ENCODE assay signal across 29 cellular contexts in genomic region chr4:81343536-81343935, GRCh38.
"Had no signal": no experiment of that assay in that cellular context is flagged by ENCODE, and none has a peak within 500 bp of the region (broad histone marks: within the 10 kb centered on the region; RNA-seq: fewer than 3 reads in every experiment).

No MANE protein-coding gene starts in this region.

- DNase-seq: activated CD4-positive, alpha-beta T cell treated with anti-CD3 and anti-CD28 coated beads for 1 hour; activated CD4-positive, alpha-beta T cell treated with anti-CD3 and anti-CD28 coated beads for 4 hours; activated CD4-positive, alpha-beta T cell treated with anti-CD3 and anti-CD28 coated beads, Interleukin-2, amount 10 ng/mL, durations not matched to agents 7 days and 5 days; activated CD4-positive, alpha-beta T cell treated with anti-CD3 and anti-CD28 coated beads, Interleukin-2, amount 50 U/mL, for 48 hours; activated CD8-positive, alpha-beta memory T cell treated with anti-CD3 and anti-CD28 coated beads for 24 hours; activated CD8-positive, alpha-beta T cell treated with anti-CD3 and anti-CD28 coated beads for 36 hours; activated effector memory CD4-positive, alpha-beta T cell treated with anti-CD3 and anti-CD28 coated beads, Interleukin-2, amount 50 U/mL, for 16 hours; activated naive CD4-positive, alpha-beta T cell treated with anti-CD3 and anti-CD28 coated beads for 36 hours; activated naive CD8-positive, alpha-beta T cell treated with anti-CD3 and anti-CD28 coated beads for 36 hours; activated naive CD8-positive, alpha-beta T cell treated with anti-CD3 and anti-CD28 coated beads, Interleukin-2, amount 50 U/mL, for 24 hours; activated T-cell treated with anti-CD3 and anti-CD28 coated beads, Interleukin-2, amount 50 U/mL, for 4 hours; adrenal gland; amygdala; aorta; body of pancreas; caudate nucleus; cortex of kidney; dermis blood vessel endothelial cell; effector CD4-positive, alpha-beta T cell; effector memory CD8-positive, alpha-beta T cell; foreskin keratinocyte; gastrocnemius medialis; glutamatergic neuron; heart left ventricle; T-helper 2 cell had no signal

- H3K9me3 ChIP-seq: adrenal gland, body of pancreas, esophagus muscularis mucosa, gastrocnemius medialis, heart left ventricle had no signal

- H3K4me3 ChIP-seq: adrenal gland, body of pancreas, esophagus muscularis mucosa, gastrocnemius medialis, heart left ventricle had no signal

- ATAC-seq: activated CD8-positive, alpha-beta T cell treated with anti-CD3 and anti-CD28 coated beads for 36 hours; activated naive CD8-positive, alpha-beta T cell treated with anti-CD3 and anti-CD28 coated beads, Interleukin-2, amount 50 U/mL, for 24 hours; activated T-cell treated with anti-CD3 and anti-CD28 coated beads, Interleukin-2, amount 50 U/mL, for 4 hours; body of pancreas; effector memory CD8-positive, alpha-beta T cell; foreskin keratinocyte; gastrocnemius medialis; heart left ventricle; WTC11 had no signal

- H3K4me1 ChIP-seq: adrenal gland, body of pancreas, esophagus muscularis mucosa, foreskin keratinocyte, gastrocnemius medialis, heart left ventricle had no signal

- H3K4me3 Mint-ChIP-seq: activated CD4-positive, alpha-beta T cell treated with anti-CD3 and anti-CD28 coated beads, Interleukin-2, amount 10 ng/mL, durations not matched to agents 7 days and 5 days; activated CD8-positive, alpha-beta T cell treated with anti-CD3 and anti-CD28 coated beads for 36 hours; activated naive CD4-positive, alpha-beta T cell treated with anti-CD3 and anti-CD28 coated beads for 36 hours; activated naive CD4-positive, alpha-beta T cell treated with anti-CD3 and anti-CD28 coated beads, Interleukin-2, amount 50 U/mL, for 24 hours; activated naive CD8-positive, alpha-beta T cell treated with anti-CD3 and anti-CD28 coated beads for 36 hours; activated naive CD8-positive, alpha-beta T cell treated with anti-CD3 and anti-CD28 coated beads, Interleukin-2, amount 50 U/mL, for 24 hours; activated T-cell treated with anti-CD3 and anti-CD28 coated beads, Interleukin-2, amount 50 U/mL, for 4 hours; effector memory CD8-positive, alpha-beta T cell; WTC11 had no signal

- H3K9me3 Mint-ChIP-seq: activated CD4-positive, alpha-beta T cell treated with anti-CD3 and anti-CD28 coated beads, Interleukin-2, amount 10 ng/mL, durations not matched to agents 7 days and 5 days; activated CD8-positive, alpha-beta T cell treated with anti-CD3 and anti-CD28 coated beads for 36 hours; activated naive CD4-positive, alpha-beta T cell treated with anti-CD3 and anti-CD28 coated beads for 36 hours; activated naive CD4-positive, alpha-beta T cell treated with anti-CD3 and anti-CD28 coated beads, Interleukin-2, amount 50 U/mL, for 24 hours; activated naive CD8-positive, alpha-beta T cell treated with anti-CD3 and anti-CD28 coated beads for 36 hours; activated naive CD8-positive, alpha-beta T cell treated with anti-CD3 and anti-CD28 coated beads, Interleukin-2, amount 50 U/mL, for 24 hours; activated T-cell treated with anti-CD3 and anti-CD28 coated beads, Interleukin-2, amount 50 U/mL, for 4 hours; activated T-helper 2 cell treated with anti-CD3 and anti-CD28 coated beads, Interferon-gamma antibody, Interleukin-2, Interleukin-4, amounts not matched to agents 10 μg/mL and 5 μg/mL and 100 μg/mL, durations not matched to agents 14 hours and 24 hours and 36 hours; effector memory CD8-positive, alpha-beta T cell; WTC11 had no signal

- H3K27me3 ChIP-seq: adrenal gland, body of pancreas, esophagus muscularis mucosa, gastrocnemius medialis, heart left ventricle had no signal

- H3K27ac Mint-ChIP-seq: activated CD4-positive, alpha-beta T cell treated with anti-CD3 and anti-CD28 coated beads, Interleukin-2, amount 10 ng/mL, durations not matched to agents 7 days and 5 days; activated CD8-positive, alpha-beta T cell treated with anti-CD3 and anti-CD28 coated beads for 36 hours; activated naive CD4-positive, alpha-beta T cell treated with anti-CD3 and anti-CD28 coated beads for 36 hours; activated naive CD4-positive, alpha-beta T cell treated with anti-CD3 and anti-CD28 coated beads, Interleukin-2, amount 50 U/mL, for 24 hours; activated naive CD8-positive, alpha-beta T cell treated with anti-CD3 and anti-CD28 coated beads for 36 hours; activated naive CD8-positive, alpha-beta T cell treated with anti-CD3 and anti-CD28 coated beads, Interleukin-2, amount 50 U/mL, for 24 hours; activated T-helper 2 cell treated with anti-CD3 and anti-CD28 coated beads, Interferon-gamma antibody, Interleukin-2, Interleukin-4, amounts not matched to agents 10 μg/mL and 5 μg/mL and 100 μg/mL, durations not matched to agents 14 hours and 24 hours and 36 hours; effector memory CD8-positive, alpha-beta T cell; WTC11 had no signal

- H3K36me3 ChIP-seq: adrenal gland, esophagus muscularis mucosa, gastrocnemius medialis, heart left ventricle had no signal

- H3K27ac ChIP-seq: adrenal gland, body of pancreas, esophagus muscularis mucosa, foreskin keratinocyte, gastrocnemius medialis, heart left ventricle had no signal

- H3K4me1 Mint-ChIP-seq: activated CD4-positive, alpha-beta T cell treated with anti-CD3 and anti-CD28 coated beads, Interleukin-2, amount 10 ng/mL, durations not matched to agents 7 days and 5 days; activated naive CD4-positive, alpha-beta T cell treated with anti-CD3 and anti-CD28 coated beads, Interleukin-2, amount 50 U/mL, for 24 hours; activated naive CD8-positive, alpha-beta T cell treated with anti-CD3 and anti-CD28 coated beads for 36 hours; activated naive CD8-positive, alpha-beta T cell treated with anti-CD3 and anti-CD28 coated beads, Interleukin-2, amount 50 U/mL, for 24 hours had no signal

- H3K36me3 Mint-ChIP-seq: activated naive CD4-positive, alpha-beta T cell treated with anti-CD3 and anti-CD28 coated beads, Interleukin-2, amount 50 U/mL, for 24 hours; activated naive CD8-positive, alpha-beta T cell treated with anti-CD3 and anti-CD28 coated beads for 36 hours; WTC11 had no signal
